ENCODE assay signal across 11 cellular contexts in genomic region chr11:68021167-68021787, GRCh38. TPM values are rescaled to one million over a fixed set of nuclear protein-coding genes. Genes with fewer than 3 reads are reported as not detected.
A peak's percentile ranks its signal among the peaks of the same experiment; 100 is the strongest.
DNase-seq lines count a peak whose midpoint lies in the region; ATAC-seq and TF ChIP-seq lines count a peak whose summit lies in the region.
"Had no signal": no experiment of that assay in that cellular context is flagged by ENCODE, and none has a peak within 500 bp of the region (broad histone marks: within the 10 kb centered on the region; RNA-seq: fewer than 3 reads in every experiment).

No MANE protein-coding gene starts in this region.

- H3K4me1 ChIP-seq in Panc1 (ENCODE audit: control insufficient read depth, insufficient read depth, low read length), result peaks cover 35% of the 10 kb centered on the region
- H3K4me1 ChIP-seq: HAP-1 had no signal

- no peaks in the 10 kb centered on the region for H3K27me3 ChIP-seq in Panc1 (ENCODE audit: control insufficient read depth, insufficient read depth, low read length)

- no peaks in the 10 kb centered on the region for H3K4me1 Mint-ChIP-seq in activated CD4-positive, alpha-beta memory T cell treated with anti-CD3 and anti-CD28 coated beads for 36 hours (ENCODE audit: low read depth)

- peak overlapping the region; percentile 72; the same call in 1 of the 2 replicates for H3K27ac ChIP-seq in Panc1 (ENCODE audit: low read length)

- H3K9me3 Mint-ChIP-seq in activated CD4-positive, alpha-beta memory T cell treated with anti-CD3 and anti-CD28 coated beads for 36 hours, result peaks cover 7% of the 10 kb centered on the region

- ATAC-seq in Panc1, result peak; percentile 72

- H3K27me3 Mint-ChIP-seq in activated CD4-positive, alpha-beta memory T cell treated with anti-CD3 and anti-CD28 coated beads for 36 hours, result no peaks in the 10 kb centered on the region

- CTCF ChIA-PET in Panc1 (lab: Charles Lee), result interaction anchor here (1.1 kb wide), 1 partner anchor 16 kb away, joined by 3 read pairs; no protein-coding TSS in a partner anchor
- CTCF ChIA-PET in activated CD4-positive, alpha-beta memory T cell treated with anti-CD3 and anti-CD28 coated beads for 36 hours (lab: Charles Lee), result no interaction called here

- intact Hi-C loops in Panc1 (cut with micrococcal nuclease; ENCODE audit: unreplicated experiment), result no loop called here
- intact Hi-C loops in activated CD4-positive, alpha-beta memory T cell treated with anti-CD3 and anti-CD28 coated beads for 36 hours (cut with micrococcal nuclease), result no loop called here

- H3K27ac Mint-ChIP-seq in activated CD4-positive, alpha-beta memory T cell treated with anti-CD3 and anti-CD28 coated beads for 36 hours, result no peak overlapping the region

- TF ChIP-seq CTCF in GM13977 (IDR thresholded peaks at IDR 0.05; ENCODE audit: extremely low read depth, insufficient read depth, missing control alignments), result peak; percentile 16
- TF ChIP-seq CTCF in Panc1 (IDR thresholded peaks at IDR 0.05), result peak; percentile 74

- no peak overlapping the region for H3K4me3 Mint-ChIP-seq in activated CD4-positive, alpha-beta memory T cell treated with anti-CD3 and anti-CD28 coated beads for 36 hours

- no peaks in the 10 kb centered on the region for H3K36me3 Mint-ChIP-seq in activated CD4-positive, alpha-beta memory T cell treated with anti-CD3 and anti-CD28 coated beads for 36 hours

- H3K36me3 ChIP-seq in Panc1 (ENCODE audit: control insufficient read depth, insufficient read depth, low read length), result no peaks in the 10 kb centered on the region
- H3K36me3 ChIP-seq: HAP-1 had no signal

- H3K4me3 ChIP-seq in Panc1 (ENCODE audit: low read depth in 2 of 2, low read length in 2 of 2), result no peak overlapping the region
- H3K4me3 ChIP-seq: HAP-1, smooth muscle cell had no signal

- in situ Hi-C loops in GM13977 (cut with MboI; ENCODE audit: low pct_unique_long_range_greater_than_20kb, low sequenced_read_pairs, unreplicated experiment) (no loop called here), Panc1 (cut with HindIII; ENCODE audit: low pct_unique_long_range_greater_than_20kb, low sequenced_read_pairs) (no loop called here)

- no peaks in the 10 kb centered on the region for H3K9me3 ChIP-seq in Panc1 (ENCODE audit: control insufficient read depth, insufficient read depth, low read depth, low read length)

- POLR2A ChIA-PET in Panc1 (lab: Charles Lee), result no interaction called here
- POLR2A ChIA-PET in activated CD4-positive, alpha-beta memory T cell treated with anti-CD3 and anti-CD28 coated beads for 36 hours (lab: Charles Lee), result no interaction called here

- no peak for DNase-seq in GM13977 (ENCODE audit: low spot score)
- no peak for DNase-seq in Panc1 (ENCODE audit: low read depth, low spot score)
- DNase-seq in fibroblast of peridontal ligament (ENCODE audit: extremely low read depth), result peak; percentile 10
- peak; percentile 42 for DNase-seq in renal cortical epithelial cell (ENCODE audit: low read depth)
- DNase-seq in HK-2 (ENCODE audit: unreplicated experiment), result no peak
- DNase-seq in stimulated activated naive CD4-positive, alpha-beta T cell treated with Interleukin-2 at 50 U/mL for 16 hours (lab: John Stamatoyannopoulos, UW), result no peak
- DNase-seq in activated CD4-positive, alpha-beta memory T cell treated with anti-CD3 and anti-CD28 coated beads for 36 hours, result no peak
- DNase-seq in A172 (ENCODE audit: low spot score), result no peak

- BruUV-seq in Panc1 (replicated peaks; lab: Mats Ljungman, UMichigan), result no TSS peak

RNA-seq across cellular contexts. Expression of gene NDUFS8, which starts 9.2 kb away (rescaled TPM):
- 289 TPM for total RNA-seq in Panc1 (2021; ENCODE audit: unreplicated experiment)
- polyA plus RNA-seq in Panc1 (2012; ENCODE audit: insufficient read length), result 558 TPM
- 106 and 152 TPM in 2 replicates for total RNA-seq in renal cortical epithelial cell
- 100 to 1,000 TPM; 134 to 140 TPM for total RNA-seq in activated CD4-positive, alpha-beta memory T cell treated with anti-CD3 and anti-CD28 coated beads for 36 hours
- total RNA-seq in A172 (2014; rRNA removed; shearing (Covaris generic)), result 255 and 310 TPM in 2 replicates

RNA-seq across cellular contexts. Expression of gene ALDH3B1, which starts 11.2 kb away (rescaled TPM):
- 18.3 TPM for total RNA-seq in Panc1 (2021; ENCODE audit: unreplicated experiment)
- 25.3 TPM for polyA plus RNA-seq in Panc1 (2012; ENCODE audit: insufficient read length)
- total RNA-seq in renal cortical epithelial cell, result 12.5 and 28.8 TPM in 2 replicates
- not detected for total RNA-seq in activated CD4-positive, alpha-beta memory T cell treated with anti-CD3 and anti-CD28 coated beads for 36 hours
- 54.0 and 64.8 TPM in 2 replicates for total RNA-seq in A172 (2014; rRNA removed; shearing (Covaris generic))
- total RNA-seq: activated CD8-positive, alpha-beta memory T cell treated with anti-CD3 and anti-CD28 coated beads for 36 hours had no signal

RNA-seq across cellular contexts. Expression of gene UNC93B1, which starts 17.4 kb away (rescaled TPM):
- total RNA-seq in Panc1 (2021; ENCODE audit: unreplicated experiment) (54.1 TPM), renal cortical epithelial cell (43.6 and 59.3 TPM in 2 replicates)
- polyA plus RNA-seq in Panc1 (2012; ENCODE audit: insufficient read length), result 74.9 TPM
- 10 to 100 TPM; 20.0 to 21.5 TPM for total RNA-seq in activated CD4-positive, alpha-beta memory T cell treated with anti-CD3 and anti-CD28 coated beads for 36 hours
- 22.1 and 34.3 TPM in 2 replicates for total RNA-seq in A172 (2014; rRNA removed; shearing (Covaris generic))

RNA-seq across cellular contexts. Expression of gene TCIRG1, which starts 17.5 kb away (rescaled TPM):
- total RNA-seq in Panc1 (2021; ENCODE audit: unreplicated experiment), result 158 TPM
- polyA plus RNA-seq in Panc1 (2012; ENCODE audit: insufficient read length), result 192 TPM
- 60.2 and 84.2 TPM in 2 replicates for total RNA-seq in renal cortical epithelial cell
- total RNA-seq in activated CD4-positive, alpha-beta memory T cell treated with anti-CD3 and anti-CD28 coated beads for 36 hours, result 100 to 1,000 TPM; 167 to 175 TPM
- 149 and 167 TPM in 2 replicates for total RNA-seq in A172 (2014; rRNA removed; shearing (Covaris generic))

Comparison
In these comparisons a context has a peak if more than half of its experiments do, and no peak if none do; other contexts are left out.
1. DNase-seq: peak in fibroblast of peridontal ligament (single experiment) and renal cortical epithelial cell (single experiment); none in GM13977 (single experiment), Panc1 (single experiment), HK-2 (single experiment), stimulated activated naive CD4-positive, alpha-beta T cell treated with Interleukin-2 at 50 U/mL for 16 hours (single experiment), activated CD4-positive, alpha-beta memory T cell treated with anti-CD3 and anti-CD28 coated beads for 36 hours (single experiment) and A172 (single experiment).
2. RNA of gene ALDH3B1, which starts 11.2 kb away (total RNA-seq): 54.0 to 64.8 TPM in A172, 12.5 to 28.8 TPM in renal cortical epithelial cell and 18.3 TPM in Panc1 (single experiment); not detected in activated CD4-positive, alpha-beta memory T cell treated with anti-CD3 and anti-CD28 coated beads for 36 hours; every median in the first group is over 10 times any median in the second.